Comparison of ENCODE assay signal across 28 cellular contexts in genomic region chr14:76981670-76982069, GRCh38.
"Had no signal": no experiment of that assay in that cellular context is flagged by ENCODE, and none has a peak within 500 bp of the region (broad histone marks: within the 10 kb centered on the region; RNA-seq: fewer than 3 reads in every experiment).

No MANE protein-coding gene starts in this region.

- H3K36me3 ChIP-seq: brain microvascular endothelial cell, Peyer's patch, SJSA1 had no signal

- H3K4me3 ChIP-seq: Peyer's patch, SJSA1 had no signal

- H3K4me2 ChIP-seq: SK-N-SH had no signal

- H3K27ac Mint-ChIP-seq: activated CD4-positive, alpha-beta memory T cell treated with anti-CD3 and anti-CD28 coated beads for 36 hours; activated naive CD4-positive, alpha-beta T cell treated with anti-CD3 and anti-CD28 coated beads, Interleukin-2, amount 10 ng/mL, durations not matched to agents 7 days and 5 days; activated naive CD8-positive, alpha-beta T cell treated with anti-CD3 and anti-CD28 coated beads for 36 hours; activated T-helper 1 cell treated with anti-CD3 and anti-CD28 coated beads, Interleukin-12 subunit alpha, Interleukin-12 subunit beta, Interleukin-2, Interleukin-4 antibody, amounts not matched to agents 30 ng/mL and 10 ng/mL and 1 ng/mL, durations not matched to agents 14 hours and 24 hours and 36 hours; T-helper 1 cell treated with Interleukin-12 subunit alpha and Interleukin-12 subunit beta and Interleukin-4 antibody, amounts not matched to agents 30 μg/mL and 1 μg/mL, for 36 hours; T-helper 2 cell treated with Interferon-gamma antibody and Interleukin-4, amounts not matched to agents 5 μg/mL and 100 μg/mL, for 36 hours had no signal

- H3K27me3 Mint-ChIP-seq: activated CD4-positive, alpha-beta memory T cell treated with anti-CD3 and anti-CD28 coated beads for 36 hours; activated naive CD8-positive, alpha-beta T cell treated with anti-CD3 and anti-CD28 coated beads for 36 hours had no signal

- ATAC-seq: activated T-cell treated with anti-CD3 and anti-CD28 coated beads, Interleukin-2, amount 50 U/mL, for 4 hours had no signal

- H3K4me1 ChIP-seq: SJSA1 had no signal

- H3K9me2 ChIP-seq: SK-N-SH had no signal

- DNase-seq: activated CD4-positive, alpha-beta memory T cell treated with anti-CD3 and anti-CD28 coated beads for 36 hours; activated CD4-positive, alpha-beta T cell treated with anti-CD3 and anti-CD28 coated beads, Interleukin-2, amount 50 U/mL, for 1 hour; activated CD8-positive, alpha-beta memory T cell treated with anti-CD3 and anti-CD28 coated beads, Interleukin-2, amount 50 U/mL, for 4 hours; activated gamma-delta T cell treated with Interleukin-2 at 50 U/mL for 16 hours; activated naive CD4-positive, alpha-beta T cell treated with anti-CD3 and anti-CD28 coated beads, Interleukin-2, amount 10 ng/mL, durations not matched to agents 7 days and 5 days; activated naive CD8-positive, alpha-beta T cell treated with anti-CD3 and anti-CD28 coated beads for 36 hours; activated T-cell treated with anti-CD3 and anti-CD28 coated beads for 4 hours; activated T-cell treated with anti-CD3 and anti-CD28 coated beads, Interleukin-2, amount 50 U/mL, for 4 hours; amniotic stem cell; aorta; brain microvascular endothelial cell; central memory CD4-positive, alpha-beta T cell; NCI-H1048; NCI-H1105 treated with DMSO at 0.1 percent for 48 hours; NCI-H1436; NCI-H1694; NCI-H1930; NCI-H2081 treated with DMSO at 0.1 percent for 48 hours; NCI-H345; NCI-H524 treated with DMSO at 0.1 percent for 48 hours; Peyer's patch; RPMI8226; SHP77 treated with DMSO at 0.1 percent for 48 hours; SK-N-SH had no signal

- H3K9me3 ChIP-seq: SJSA1 had no signal

- H3K4me3 Mint-ChIP-seq: activated CD4-positive, alpha-beta memory T cell treated with anti-CD3 and anti-CD28 coated beads for 36 hours; activated naive CD4-positive, alpha-beta T cell treated with anti-CD3 and anti-CD28 coated beads, Interleukin-2, amount 10 ng/mL, durations not matched to agents 7 days and 5 days; activated naive CD8-positive, alpha-beta T cell treated with anti-CD3 and anti-CD28 coated beads for 36 hours; activated T-cell treated with anti-CD3 and anti-CD28 coated beads, Interleukin-2, amount 50 U/mL, for 4 hours; activated T-helper 1 cell treated with anti-CD3 and anti-CD28 coated beads, Interleukin-12 subunit alpha, Interleukin-12 subunit beta, Interleukin-2, Interleukin-4 antibody, amounts not matched to agents 30 ng/mL and 10 ng/mL and 1 ng/mL, durations not matched to agents 14 hours and 24 hours and 36 hours; T-helper 1 cell treated with Interleukin-12 subunit alpha and Interleukin-12 subunit beta and Interleukin-4 antibody, amounts not matched to agents 30 μg/mL and 1 μg/mL, for 36 hours; T-helper 2 cell treated with Interferon-gamma antibody and Interleukin-4, amounts not matched to agents 5 μg/mL and 100 μg/mL, for 36 hours had no signal

- H3K9me3 Mint-ChIP-seq: activated T-cell treated with anti-CD3 and anti-CD28 coated beads, Interleukin-2, amount 50 U/mL, for 4 hours had no signal

- H3K27me3 ChIP-seq: brain microvascular endothelial cell, Peyer's patch, SJSA1 had no signal

- H3K27ac ChIP-seq: brain microvascular endothelial cell, Peyer's patch, SJSA1 had no signal

- H3K36me3 Mint-ChIP-seq: activated naive CD8-positive, alpha-beta T cell treated with anti-CD3 and anti-CD28 coated beads for 36 hours had no signal
